Comparison of ENCODE assay signal across 22 cellular contexts in genomic region chr16:12760819-12761611, GRCh38. TPM values are rescaled to one million over a fixed set of nuclear protein-coding genes. Genes with fewer than 3 reads are reported as not detected.
DNase-seq lines count a peak whose midpoint lies in the region; ATAC-seq, FAIRE-seq and TF ChIP-seq lines count a peak whose summit lies in the region.
"Had no signal": no experiment of that assay in that cellular context is flagged by ENCODE, and none has a peak within 500 bp of the region (broad histone marks: within the 10 kb centered on the region; RNA-seq: fewer than 3 reads in every experiment).

No MANE protein-coding gene starts in this region.

- intact Hi-C loops in GM12878 (cut with micrococcal nuclease; ENCODE audit: unreplicated experiment) (no loop called here), right lobe of liver (cut with DNase I) (no loop called here)
- intact Hi-C loops in activated CD4-positive, alpha-beta T cell treated with anti-CD3 and anti-CD28 coated beads, Interleukin-2, amount 10 ng/mL, durations not matched to agents 24 days and 14 days (cut with micrococcal nuclease) = no loop called here

- no peak; the same call in 1 of the 3 replicates for ATAC-seq in GM12878
- peak; percentile 38 to 63 (median 50) for ATAC-seq in right lobe of liver
- ATAC-seq: HCT116 had no signal

- H4K20me1 ChIP-seq in GM12878 (ENCODE audit: control insufficient read depth, insufficient read depth) = no peaks in the 10 kb centered on the region

- H3K4me1 ChIP-seq in GM12878 (ENCODE audit: control insufficient read depth, insufficient read depth, low read length) = peaks cover 2% of the 10 kb centered on the region; the same call in 1 of the 2 replicates
- peaks cover 0 to 57% (median 10%) of the 10 kb centered on the region in 4 donors for H3K4me1 ChIP-seq in right lobe of liver
- peaks cover 0 to 5% of the 10 kb centered on the region in 2 donors for H3K4me1 ChIP-seq in small intestine (ENCODE audit: control insufficient read depth in 2 of 2, insufficient read depth in 1 of 2, low read depth in 1 of 2, low read length in 1 of 2)

- H3K27me3 ChIP-seq in GM12878 (replicated peaks in 1 of 2; ENCODE audit: control insufficient read depth in 2 of 2, insufficient read depth in 2 of 2, low read length in 1 of 2) = no peaks in the 10 kb centered on the region
- H3K27me3 ChIP-seq in right lobe of liver = no peaks in the 10 kb centered on the region
- H3K27me3 ChIP-seq in small intestine (ENCODE audit: control insufficient read depth in 2 of 2, insufficient read depth in 2 of 2, low read length in 2 of 2) = no peaks in the 10 kb centered on the region
- H3K27me3 ChIP-seq: BE2C had no signal

- no peak overlapping the region for H3K9ac ChIP-seq in GM12878 (ENCODE audit: control insufficient read depth, insufficient read depth, low read length)

- no peaks in the 10 kb centered on the region for H3K36me3 Mint-ChIP-seq in activated naive CD8-positive, alpha-beta T cell treated with anti-CD3 and anti-CD28 coated beads for 36 hours
- H3K36me3 Mint-ChIP-seq in activated CD4-positive, alpha-beta T cell treated with anti-CD3 and anti-CD28 coated beads, Interleukin-2, amount 10 ng/mL, durations not matched to agents 24 days and 14 days (ENCODE audit: low read depth) = peaks cover 4% of the 10 kb centered on the region

- in situ Hi-C loops in GM12878 (cut with MboI) = no loop called here

- H3K9me3 ChIP-seq in GM12878 (replicated peaks; ENCODE audit: control insufficient read depth, insufficient read depth, low read length) = no peaks in the 10 kb centered on the region
- H3K9me3 ChIP-seq in right lobe of liver = no peaks in the 10 kb centered on the region
- H3K9me3 ChIP-seq in small intestine (ENCODE audit: control insufficient read depth, low read depth) = no peaks in the 10 kb centered on the region
- H3K9me3 ChIP-seq: Caco-2 had no signal

- TF ChIP-seq EP300 in GM12878 (IDR thresholded peaks at IDR 0.05; ENCODE audit: borderline replicate concordance in 1 of 2, control insufficient read depth in 1 of 2, low read depth in 2 of 2, low read length in 2 of 2) = no peak

- H3K4me1 Mint-ChIP-seq in activated naive CD8-positive, alpha-beta T cell treated with anti-CD3 and anti-CD28 coated beads for 36 hours = no peaks in the 10 kb centered on the region
- H3K4me1 Mint-ChIP-seq in activated CD4-positive, alpha-beta T cell treated with anti-CD3 and anti-CD28 coated beads, Interleukin-2, amount 10 ng/mL, durations not matched to agents 24 days and 14 days = no peaks in the 10 kb centered on the region
- H3K4me1 Mint-ChIP-seq: CD4-positive, CD25-positive, alpha-beta regulatory T cell; CD8-positive, alpha-beta memory T cell had no signal

- BruUV-seq in GM12878 (replicated peaks; lab: Mats Ljungman, UMichigan) = no TSS peak

- RAD21 ChIA-PET in GM12878 (lab: Charles Lee; ENCODE audit: unreplicated experiment) = no interaction called here

- H3K36me3 ChIP-seq in GM12878 (ENCODE audit: control insufficient read depth in 2 of 2, insufficient read depth in 2 of 2, low read length in 1 of 2) (no peaks in the 10 kb centered on the region), right lobe of liver (no peaks in the 10 kb centered on the region), small intestine (ENCODE audit: control insufficient read depth in 2 of 2, insufficient read depth in 2 of 2, low read length in 2 of 2) (peaks cover 0 to 2% of the 10 kb centered on the region in 2 donors)

- TF ChIP-seq POLR2A in GM12878 (IDR thresholded peaks at IDR 0.05; ENCODE audit: low read depth, low read length) (no peak), right lobe of liver (IDR thresholded peaks at IDR 0.05) (no peak)

- no peak overlapping the region for H3K4me3 ChIP-seq in GM12878
- H3K4me3 ChIP-seq in right lobe of liver = no peak overlapping the region
- no peak overlapping the region for H3K4me3 ChIP-seq in small intestine (ENCODE audit: low read depth in 1 of 2, low read length in 2 of 2)

- CTCF ChIA-PET in GM12878 (lab: Yijun Ruan, JAX) = no interaction called here

- H3K4me3 Mint-ChIP-seq in activated naive CD8-positive, alpha-beta T cell treated with anti-CD3 and anti-CD28 coated beads for 36 hours = no peak overlapping the region
- H3K4me3 Mint-ChIP-seq in activated CD4-positive, alpha-beta T cell treated with anti-CD3 and anti-CD28 coated beads, Interleukin-2, amount 10 ng/mL, durations not matched to agents 24 days and 14 days = no peak overlapping the region
- H3K4me3 Mint-ChIP-seq: CD4-positive, CD25-positive, alpha-beta regulatory T cell; CD8-positive, alpha-beta memory T cell; HFFc6; IgD-negative memory B cell had no signal

- no peaks in the 10 kb centered on the region for H3K27me3 Mint-ChIP-seq in activated naive CD8-positive, alpha-beta T cell treated with anti-CD3 and anti-CD28 coated beads for 36 hours
- no peaks in the 10 kb centered on the region for H3K27me3 Mint-ChIP-seq in activated CD4-positive, alpha-beta T cell treated with anti-CD3 and anti-CD28 coated beads, Interleukin-2, amount 10 ng/mL, durations not matched to agents 24 days and 14 days
- H3K27me3 Mint-ChIP-seq: CD4-positive, CD25-positive, alpha-beta regulatory T cell; IgD-negative memory B cell had no signal

- H3K27ac ChIP-seq in GM12878 (ENCODE audit: control insufficient read depth, insufficient read depth) = no peak overlapping the region
- peak overlapping the region in 1 of 3 donors; percentile 57 for H3K27ac ChIP-seq in right lobe of liver
- no peak overlapping the region for H3K27ac ChIP-seq in small intestine (ENCODE audit: low read depth in 1 of 2, low read length in 1 of 2)
- H3K27ac ChIP-seq: HL-60 had no signal

- FAIRE-seq in GM12878 (lab: Jason Lieb, UNC) = no peak
- no peak for FAIRE-seq in small intestine (lab: Jason Lieb, UNC)
- FAIRE-seq: A204.1, D721Med, G401.6 had no signal

- POLR2A ChIA-PET in GM12878 (lab: Charles Lee) = interaction anchor here (0.6 kb wide), 1 partner anchor 10 kb away, joined by 3 read pairs; no protein-coding TSS in a partner anchor

- H3K79me2 ChIP-seq in GM12878 (ENCODE audit: control insufficient read depth, insufficient read depth, low read length) = no peaks in the 10 kb centered on the region

- SMC1A ChIA-PET in GM12878 (lab: Charles Lee; ENCODE audit: uncharacterized antibody, unreplicated experiment) = interaction anchor here (0.7 to 1.7 kb wide), 3 partner anchors 9 to 543 kb away, joined by 3 to 5 read pairs (median 3); no protein-coding TSS in a partner anchor

- TF ChIP-seq CTCF in GM12878 (IDR thresholded peaks at IDR 0.05 in 2 of 3, conservative IDR thresholded peaks at IDR 0.05 in 1 of 3; ENCODE audit: control insufficient read depth in 2 of 3, extremely low read depth in 1 of 3, insufficient read depth in 1 of 3, low read depth in 3 of 3, low read length in 3 of 3) = no peak
- no peak for TF ChIP-seq CTCF in right lobe of liver (IDR thresholded peaks at IDR 0.05)

- 84% methylated on average over 9 of the region's 12 CpGs for WGBS in GM12878 (ENCODE audit: insufficient coverage, insufficient replicate concordance, low lambda C conversion rate, missing lambda C conversion rate)
- WGBS in right lobe of liver (ENCODE audit: insufficient coverage, low coverage, low lambda C conversion rate, missing lambda C conversion rate) = 65% methylated on average over 7 of the region's 12 CpGs
- 76 to 89% (median 80%) methylated on average over 12 of the region's 12 CpGs for WGBS in small intestine, 3 donors

- DNase-seq in GM12878 (ENCODE audit: low read depth, low spot score) (no peak), right lobe of liver (peak in 1 of 3 donors; percentile 35), small intestine (peak; percentile 20), hepatic stellate cell (ENCODE audit: low spot score) (no peak)
- no peak for DNase-seq in activated CD8-positive, alpha-beta memory T cell treated with anti-CD3 and anti-CD28 coated beads, Interleukin-2, amount 50 U/mL, for 4 hours
- no peak for DNase-seq in activated naive CD8-positive, alpha-beta T cell treated with anti-CD3 and anti-CD28 coated beads for 36 hours
- no peak for DNase-seq in activated CD4-positive, alpha-beta T cell treated with anti-CD3 and anti-CD28 coated beads, Interleukin-2, amount 10 ng/mL, durations not matched to agents 24 days and 14 days
- DNase-seq: ACHN; BE2C; C1 segment of cervical spinal cord; Caco-2; CD4-positive, CD25-positive, alpha-beta regulatory T cell; CD8-positive, alpha-beta memory T cell; GOT3; H7; HFFc6 had no signal

- no peaks in the 10 kb centered on the region for H3K9me3 Mint-ChIP-seq in activated naive CD8-positive, alpha-beta T cell treated with anti-CD3 and anti-CD28 coated beads for 36 hours
- no peaks in the 10 kb centered on the region for H3K9me3 Mint-ChIP-seq in activated CD4-positive, alpha-beta T cell treated with anti-CD3 and anti-CD28 coated beads, Interleukin-2, amount 10 ng/mL, durations not matched to agents 24 days and 14 days
- H3K9me3 Mint-ChIP-seq: CD4-positive, CD25-positive, alpha-beta regulatory T cell; HFFc6; IgD-negative memory B cell had no signal

- H2AFZ ChIP-seq in GM12878 (ENCODE audit: control insufficient read depth, low read depth, low read length) = no peak overlapping the region

- TF ChIP-seq RAD21 in GM12878 (IDR thresholded peaks at IDR 0.05; ENCODE audit: insufficient read depth, low read depth, low read length) = no peak

- H3K27ac Mint-ChIP-seq in activated naive CD8-positive, alpha-beta T cell treated with anti-CD3 and anti-CD28 coated beads for 36 hours = no peak overlapping the region
- no peak overlapping the region for H3K27ac Mint-ChIP-seq in activated CD4-positive, alpha-beta T cell treated with anti-CD3 and anti-CD28 coated beads, Interleukin-2, amount 10 ng/mL, durations not matched to agents 24 days and 14 days
- H3K27ac Mint-ChIP-seq: CD4-positive, CD25-positive, alpha-beta regulatory T cell; HFFc6; IgD-negative memory B cell had no signal

- H3K4me2 ChIP-seq in GM12878 (ENCODE audit: control insufficient read depth, insufficient read depth) = no peak overlapping the region

RNA-seq across cellular contexts. Expression of gene CPPED1, which starts 42.7 kb away (rescaled TPM):
- total RNA-seq in GM12878 (2013; cell fraction: nucleolus; rRNA removed) = 14.3 and 22.2 TPM in 2 replicates
- total RNA-seq in GM12878 (2014; rRNA removed) (7.1 and 8.2 TPM in 2 replicates), GM12878 (2014; rRNA removed; fragmentation: Illumina TruSeq; extraction: Trizol) (18.1 and 18.2 TPM in 2 replicates), GM12878 (2021) (20.2 and 22.0 TPM in 2 replicates), right lobe of liver (10 to 100 TPM; 24.0 to 41.6 (median 31.0) TPM)
- polyA plus RNA-seq in GM12878 (2011; ENCODE audit: low read depth) = 2.5 TPM
- polyA plus RNA-seq in GM12878 (2011; rRNA removed) (12.6 and 16.1 TPM in 2 replicates), GM12878 (2014; fragmentation: Illumina TruSeq; extraction: Trizol) (23.4 and 24.8 TPM in 2 replicates), GM12878 (2014; fragmentation: Nextera tagmentation; extraction: Ambion mirVana) (10 to 100 TPM; 11.4 to 12.3 TPM), GM12878 (2014; rRNA removed) (13.2 and 13.8 TPM in 2 replicates), GM12878 (2016; fragmentation: Nextera tagmentation; extraction: Ambion mirVana) (10 to 100 TPM; 36.5 to 39.0 TPM), small intestine (10 to 100 TPM; 15.7 to 34.0 (median 25.7) TPM)
- polyA plus RNA-seq in GM12878 (2011; cell fraction: cytosol; rRNA removed) = 8.2 and 8.7 TPM in 2 replicates
- polyA plus RNA-seq in GM12878 (2011; cell fraction: nucleus; rRNA removed) = 4.7 and 9.3 TPM in 2 replicates
- polyA plus RNA-seq in GM12878 (2012) = 5.1 and 5.7 TPM in 2 replicates
- polyA minus RNA-seq in GM12878 (2011; rRNA and poly(A)+ RNA removed) = 8.2 and 10.5 TPM in 2 replicates
- 3.0 and 3.2 TPM in 2 replicates for polyA minus RNA-seq in GM12878 (2011; cell fraction: cytosol; rRNA and poly(A)+ RNA removed)
- 4.1 and 9.8 TPM in 2 replicates for polyA minus RNA-seq in GM12878 (2011; cell fraction: nucleus; rRNA and poly(A)+ RNA removed)
- total RNA-seq in activated naive CD8-positive, alpha-beta T cell treated with anti-CD3 and anti-CD28 coated beads for 36 hours = 1 to 10 TPM; 3.8 to 5.1 TPM
- 4.4 and 5.1 TPM in 2 replicates for total RNA-seq in activated CD4-positive, alpha-beta T cell treated with anti-CD3 and anti-CD28 coated beads, Interleukin-2, amount 10 ng/mL, durations not matched to agents 24 days and 14 days
